Comparison of ENCODE assay signal across 32 cellular contexts in the genomic region with DNA sequence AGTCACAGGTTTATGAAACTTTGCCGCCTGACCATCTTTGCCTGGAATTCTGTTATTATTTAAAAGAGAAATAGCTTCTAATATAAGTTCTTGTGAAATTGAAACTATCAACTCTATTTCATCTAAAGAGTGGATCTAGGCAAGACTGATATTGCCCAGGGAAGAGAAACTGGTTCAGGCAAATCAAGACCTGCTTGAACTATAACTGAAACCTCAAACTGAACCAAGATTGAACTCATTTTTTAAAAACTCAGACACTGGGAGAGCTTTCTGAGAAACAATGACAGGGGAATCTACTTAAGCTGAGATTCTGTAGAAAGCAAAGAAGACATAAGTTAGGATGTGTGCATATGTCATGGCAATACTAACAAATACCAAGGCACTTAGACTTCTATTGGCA.
"Had no signal": no experiment of that assay in that cellular context is flagged by ENCODE, and none has a peak within 500 bp of the region (broad histone marks: within the 10 kb centered on the region; RNA-seq: fewer than 3 reads in every experiment).

No MANE protein-coding gene starts in this region.

- H3K4me3 ChIP-seq: MG63, PC-9, SJCRH30, SK-N-MC had no signal

- ATAC-seq: Panc1, Right ventricle myocardium inferior, SK-N-SH treated with all-trans-retinoic acid at 6 μM for 48 hours, T-cell had no signal

- H2AFZ ChIP-seq: PC-9 had no signal

- H3K4me1 ChIP-seq: SJCRH30 had no signal

- H3K36me3 ChIP-seq: MG63, SJCRH30 had no signal

- DNase-seq: Kasumi-1, MG63, NCI-H1048, NCI-H1092 treated with DMSO at 0.1 percent for 48 hours, NCI-H1105 treated with DMSO at 0.1 percent for 48 hours, NCI-H1417, NCI-H1436, NCI-H146, NCI-H1694, NCI-H187, NCI-H1930, NCI-H2029 treated with DMSO at 0.1 percent for 48 hours, NCI-H2081 treated with DMSO at 0.1 percent for 48 hours, NCI-H2107, NCI-H2171, NCI-H226, NCI-H446 treated with DMSO at 0.1 percent for 48 hours, NCI-H510A, NCI-H524, NCI-H526, NCI-H69, NCI-H748 treated with DMSO at 0.1 percent for 48 hours, PC-9, SHP77, SIG-M5, SJCRH30, T-cell had no signal

- H3K27ac ChIP-seq: PC-9, RWPE1, SJCRH30, SK-N-MC had no signal

- H3K4me2 ChIP-seq: PC-9 had no signal

- H3K9me3 ChIP-seq: MG63, SJCRH30 had no signal

- H3K27me3 ChIP-seq: MG63, SJCRH30 had no signal
